30 cellular contexts compared by ENCODE assay signal in genomic region chr4:5942947-5943346, GRCh38. TPM values are rescaled to one million over a fixed set of nuclear protein-coding genes. Genes with fewer than 3 reads are reported as not detected.
"Had no signal": no experiment of that assay in that cellular context is flagged by ENCODE, and none has a peak within 500 bp of the region (broad histone marks: within the 10 kb centered on the region; RNA-seq: fewer than 3 reads in every experiment).

No MANE protein-coding gene starts in this region.

- FAIRE-seq: endometrium, small intestine, urothelium cell line had no signal

- H3K27me3 ChIP-seq: ovary, testis had no signal

- DNase-seq: effector memory CD8-positive, alpha-beta T cell; erythroblast; esophagus squamous epithelium; foreskin melanocyte; glutamatergic neuron; heart right ventricle; hippocampal formation; islet precursor cell; kidney glomerular epithelial cell; left colon; left ventricle myocardium superior; lower lobe of right lung; natural killer cell; occipital lobe; ovary; psoas muscle; right cardiac atrium; small intestine; stimulated activated CD4-positive, alpha-beta T cell treated with anti-CD3 and anti-CD28 coated beads, Interleukin-12 subunit alpha, Interleukin-12 subunit beta, amount 100 ng/mL, for 4 hours; stimulated activated CD4-positive, alpha-beta T cell treated with anti-CD3 and anti-CD28 coated beads, Interleukin-1b, Interleukin-23, amount 100 ng/mL, for 48 hours; stimulated activated CD4-positive, alpha-beta T cell treated with anti-CD3 and anti-CD28 coated beads, Interleukin-4, amount 100 ng/mL, for 1 hour; stimulated activated CD8-positive, alpha-beta memory T cell treated with anti-CD3 and anti-CD28 coated beads, Interleukin-4, amount 100 ng/mL, for 48 hours; stimulated activated naive CD4-positive, alpha-beta T cell treated with Interleukin-2 at 50 U/mL for 16 hours; substantia nigra; testis; tibial artery had no signal

- H3K4me1 ChIP-seq: esophagus squamous epithelium, lower lobe of right lung, psoas muscle, testis, tibial artery had no signal

- H3K4me3 ChIP-seq: coronary artery, esophagus squamous epithelium, heart right ventricle, lower lobe of right lung, ovary, psoas muscle, testis, tibial artery had no signal

- H3K27ac ChIP-seq: coronary artery, esophagus squamous epithelium, heart right ventricle, lower lobe of right lung, ovary, psoas muscle, testis, tibial artery had no signal

- H3K9me3 ChIP-seq: ovary, psoas muscle, testis had no signal

- H3K36me3 ChIP-seq: esophagus squamous epithelium, heart right ventricle, lower lobe of right lung, ovary, tibial artery had no signal

- ATAC-seq: effector memory CD8-positive, alpha-beta T cell; heart right ventricle; left colon; left ventricle myocardium superior; lower lobe of right lung; natural killer cell; psoas muscle; right cardiac atrium had no signal

RNA-seq across cellular contexts. Expression of gene CRMP1, which starts 50.1 kb away (rescaled TPM):
- total RNA-seq: mononuclear cell, natural killer cell had no signal
